ENCODE assay signal across 25 cellular contexts in the genomic region with DNA sequence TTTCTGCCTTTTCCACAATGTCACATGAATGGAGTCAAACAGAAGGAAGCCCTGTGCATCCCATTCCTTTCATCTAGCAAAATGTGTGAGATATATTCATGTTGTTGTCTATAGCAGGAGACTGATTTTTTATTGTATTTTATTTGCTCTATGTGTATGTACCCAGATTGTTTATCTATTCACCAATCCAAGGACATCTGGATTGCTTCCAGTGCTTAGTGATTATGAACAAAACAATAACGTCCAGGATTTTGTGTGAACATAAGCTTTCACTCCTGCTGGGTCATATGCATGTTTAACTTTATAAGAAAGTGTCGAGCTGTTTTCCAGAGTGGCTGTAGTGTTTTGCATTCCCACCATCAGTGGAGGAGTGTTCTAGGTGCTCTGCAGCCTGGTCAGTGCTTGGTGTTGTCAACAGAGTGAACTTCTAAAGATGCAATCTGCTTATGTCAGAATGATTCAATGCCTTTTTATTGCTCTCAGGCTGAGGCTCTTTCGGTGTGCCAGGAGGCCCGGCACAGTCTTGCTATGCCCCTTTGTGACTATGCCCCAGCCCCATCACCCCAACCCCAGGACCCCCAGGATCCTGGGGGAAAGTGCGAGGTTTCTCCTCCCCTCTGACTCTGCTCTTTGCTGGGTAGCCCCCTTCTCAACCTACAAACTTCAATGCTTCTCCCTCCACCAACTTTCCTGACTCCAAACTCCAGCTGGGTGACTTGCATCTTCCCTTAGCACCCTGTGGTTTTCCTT. TPM values are rescaled to one million over a fixed set of nuclear protein-coding genes. Genes with fewer than 3 reads are reported as not detected.
"Had no signal": no experiment of that assay in that cellular context is flagged by ENCODE, and none has a peak within 500 bp of the region (broad histone marks: within the 10 kb centered on the region; RNA-seq: fewer than 3 reads in every experiment).

No MANE protein-coding gene starts in this region.

- H3K9me3 ChIP-seq: breast epithelium, esophagus squamous epithelium, pancreas, prostate gland, sigmoid colon, stomach, thyroid gland, upper lobe of right lung had no signal

- ATAC-seq: activated naive CD4-positive, alpha-beta T cell treated with anti-CD3 and anti-CD28 coated beads, Interleukin-2, amount 50 U/mL, for 72 hours; activated T-cell treated with anti-CD3 and anti-CD28 coated beads, Interleukin-2, amount 50 U/mL, for 72 hours; pancreas; stimulated activated naive B cell treated with anti-CD40 and anti-IgM and Interleukin-4, amounts not matched to agents 10 μg/mL and 1 μg/mL and 100 μg/mL, for 72 hours; upper lobe of right lung had no signal

- H3K4me3 ChIP-seq: breast epithelium, esophagus squamous epithelium, pancreas, prostate gland, sigmoid colon, stomach, thyroid gland, upper lobe of right lung had no signal

- H3K4me1 ChIP-seq: breast epithelium, esophagus squamous epithelium, pancreas, sigmoid colon, stomach, thyroid gland had no signal

- H3K27ac ChIP-seq: breast epithelium, esophagus squamous epithelium, pancreas, prostate gland, sigmoid colon, stomach, thyroid gland, upper lobe of right lung had no signal

- H3K27me3 ChIP-seq: breast epithelium, pancreas, sigmoid colon, stomach, thyroid gland, upper lobe of right lung had no signal

- DNase-seq: activated CD4-positive, alpha-beta memory T cell treated with anti-CD3 and anti-CD28 coated beads for 36 hours; activated CD4-positive, alpha-beta T cell treated with anti-CD3 and anti-CD28 coated beads for 4 hours; activated naive CD4-positive, alpha-beta T cell; activated T-cell treated with anti-CD3 and anti-CD28 coated beads for 4 hours; activated T-cell treated with anti-CD3 and anti-CD28 coated beads, Interleukin-2, amount 50 U/mL, for 72 hours; dermis blood vessel endothelial cell; effector CD4-positive, alpha-beta T cell; esophagus squamous epithelium; foreskin melanocyte; mammary epithelial cell; naive B cell; nephron progenitor cell; pancreas; retina; sigmoid colon; small intestine; stimulated activated CD4-positive, alpha-beta T cell treated with anti-CD3 and anti-CD28 coated beads, Interleukin-1b, Interleukin-23, amount 100 ng/mL, for 48 hours; stimulated activated naive B cell treated with anti-CD40 and anti-IgM and Interleukin-4, amounts not matched to agents 10 μg/mL and 1 μg/mL and 100 μg/mL, for 72 hours; stomach; thyroid gland; upper lobe of right lung had no signal

- H3K36me3 ChIP-seq: breast epithelium, esophagus squamous epithelium, pancreas, prostate gland, sigmoid colon, stomach, thyroid gland, upper lobe of right lung had no signal

RNA-seq across cellular contexts. Expression of gene SYT13, which starts 19.9 kb away (rescaled TPM):
- total RNA-seq: activated CD4-positive, alpha-beta memory T cell treated with anti-CD3 and anti-CD28 coated beads for 36 hours; activated naive CD4-positive, alpha-beta T cell treated with anti-CD3 and anti-CD28 coated beads, Interleukin-2, amount 50 U/mL, for 72 hours; activated T-cell treated with anti-CD3 and anti-CD28 coated beads, Interleukin-2, amount 50 U/mL, for 72 hours; dermis blood vessel endothelial cell; T-helper 1 cell treated with Interleukin-12 subunit alpha and Interleukin-12 subunit beta and Interleukin-4 antibody, amounts not matched to agents 30 ng/mL and 1 ng/mL, for 36 hours; upper lobe of right lung had no signal
